In the genomic region with DNA sequence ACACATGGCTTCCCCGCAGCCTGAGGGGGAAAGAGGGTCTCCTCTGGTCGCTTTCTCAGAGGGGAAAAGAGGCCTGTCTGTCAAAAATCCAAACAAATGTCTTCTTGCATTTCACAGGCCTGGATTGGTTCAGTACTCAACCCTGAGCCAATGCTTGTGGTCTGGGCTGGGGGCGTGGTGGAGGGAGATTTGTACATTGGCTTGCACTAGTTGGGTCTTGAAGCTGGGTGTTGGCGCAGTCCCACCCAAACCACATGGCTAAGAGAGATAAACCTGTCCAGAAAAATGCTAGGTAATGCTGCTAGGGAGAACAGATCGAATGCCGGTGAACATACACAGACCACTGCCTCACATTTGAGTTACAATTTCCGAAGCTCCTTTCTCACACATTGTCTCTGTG, we compare ENCODE assay signal across 27 cellular contexts.
"Had no signal": no experiment of that assay in that cellular context is flagged by ENCODE, and none has a peak within 500 bp of the region (broad histone marks: within the 10 kb centered on the region; RNA-seq: fewer than 3 reads in every experiment).

No MANE protein-coding gene starts in this region.

- H3K9me3 ChIP-seq: colonic mucosa, gastrocnemius medialis had no signal

- H3K36me3 ChIP-seq: colonic mucosa, esophagus muscularis mucosa, esophagus squamous epithelium, gastrocnemius medialis, gastroesophageal sphincter, heart left ventricle, heart right ventricle had no signal

- H3K27ac ChIP-seq: colonic mucosa, coronary artery, dorsolateral prefrontal cortex, epithelial cell of prostate, esophagus muscularis mucosa, esophagus squamous epithelium, foreskin keratinocyte, gastrocnemius medialis, gastroesophageal sphincter, heart left ventricle, heart right ventricle had no signal

- H3K4me2 ChIP-seq: hepatocyte had no signal

- H3K4me1 ChIP-seq: colonic mucosa, esophagus muscularis mucosa, esophagus squamous epithelium, foreskin keratinocyte, gastrocnemius medialis, gastroesophageal sphincter, heart left ventricle, heart right ventricle had no signal

- FAIRE-seq: colon, endometrium, endothelial cell of umbilical vein, frontal cortex had no signal

- H2AFZ ChIP-seq: hepatocyte had no signal

- DNase-seq: colonic mucosa; cortex of kidney; dorsolateral prefrontal cortex; effector CD4-positive, alpha-beta T cell; effector CD8-positive, alpha-beta T cell; effector memory CD4-positive, alpha-beta T cell; effector memory CD8-positive, alpha-beta T cell; endodermal cell; esophagus squamous epithelium; foreskin fibroblast; foreskin keratinocyte; foreskin melanocyte; gastrocnemius medialis; glutamatergic neuron; head of caudate nucleus; heart left ventricle; heart right ventricle had no signal

- ATAC-seq: effector memory CD8-positive, alpha-beta T cell; esophagus mucosa; foreskin keratinocyte; gastrocnemius medialis; gastroesophageal sphincter; heart left ventricle; heart right ventricle had no signal

- H3K27me3 ChIP-seq: colonic mucosa, foreskin keratinocyte, hepatocyte had no signal

- H3K4me3 ChIP-seq: colonic mucosa, coronary artery, dorsolateral prefrontal cortex, esophagus muscularis mucosa, esophagus squamous epithelium, gastrocnemius medialis, gastroesophageal sphincter, heart left ventricle, heart right ventricle, hepatocyte had no signal

- H3K79me2 ChIP-seq: hepatocyte had no signal
